8 cellular contexts compared by ENCODE assay signal in genomic region chr10:110857265-110858158, GRCh38. TPM values are rescaled to one million over a fixed set of nuclear protein-coding genes. Genes with fewer than 3 reads are reported as not detected.
DNase-seq lines count a peak whose midpoint lies in the region; ATAC-seq and TF ChIP-seq lines count a peak whose summit lies in the region.

No MANE protein-coding gene starts in this region.

- H2AFZ ChIP-seq in neuron (ENCODE audit: low read depth, low read length), result peak overlapping the region; percentile 3
- H2AFZ ChIP-seq in H9 (ENCODE audit: low read length), result no peak overlapping the region

- H3K56ac ChIP-seq in H9 (ENCODE audit: insufficient read length, low read depth, low read length), result no peak overlapping the region

- H3K4me1 ChIP-seq in neuron (ENCODE audit: insufficient read depth, low read length), result peaks cover 15% of the 10 kb centered on the region
- no peaks in the 10 kb centered on the region for H3K4me1 ChIP-seq in H9 (ENCODE audit: insufficient read depth, low read length)

- H3K23me2 ChIP-seq in H9 (ENCODE audit: insufficient read length, low read depth, low read length, poor library complexity, severe bottlenecking), result no peaks in the 10 kb centered on the region

- H3K79me1 ChIP-seq in H9 (ENCODE audit: insufficient read depth, low read depth, low read length, poor library complexity, severe bottlenecking), result no peaks in the 10 kb centered on the region

- no peak overlapping the region for H3T11ph ChIP-seq in H9 (ENCODE audit: low read length)

- peak overlapping the region; percentile 95 for H3K27ac Mint-ChIP-seq in dendritic cell treated with granulocyte-macrophage colony-stimulating factor and Interleukin-4, amounts not matched to agents 40 ng/mL and 50 ng/mL, for 4 days
- no peak overlapping the region for H3K27ac Mint-ChIP-seq in H9

- H3K9me3 Mint-ChIP-seq in dendritic cell treated with granulocyte-macrophage colony-stimulating factor and Interleukin-4, amounts not matched to agents 40 ng/mL and 50 ng/mL, for 4 days, result no peaks in the 10 kb centered on the region
- 0 out of 5 replicates have a peak, but pooled peaks cover 0 to 2% of the 10 kb centered on the region in 2 experiments for H3K9me3 Mint-ChIP-seq in H9

- H2BK120ac ChIP-seq in H9 (ENCODE audit: low read depth, low read length, poor library complexity, severe bottlenecking), result no peak overlapping the region

- H3K4me2 ChIP-seq in H9 (ENCODE audit: insufficient read depth, insufficient read length, low read length), result no peak overlapping the region

- H3K27ac ChIP-seq in H9 (ENCODE audit: insufficient read length, low read depth, low read length), result no peak overlapping the region

- no peak overlapping the region for H3K14ac ChIP-seq in H9 (ENCODE audit: insufficient read depth, low read length)

- no peak overlapping the region for H4K91ac ChIP-seq in H9 (ENCODE audit: insufficient read length, low read depth, low read length)

- H2BK12ac ChIP-seq in H9 (ENCODE audit: insufficient read length, low read depth, low read length), result no peak overlapping the region

- no peaks in the 10 kb centered on the region for H3K36me3 ChIP-seq in neuron (ENCODE audit: insufficient read depth, low read length)

- no peaks in the 10 kb centered on the region for H4K20me1 ChIP-seq in H9 (ENCODE audit: control insufficient read depth, insufficient read depth, insufficient read length)

- no peaks in the 10 kb centered on the region for H3K36me3 Mint-ChIP-seq in dendritic cell treated with granulocyte-macrophage colony-stimulating factor and Interleukin-4, amounts not matched to agents 40 ng/mL and 50 ng/mL, for 4 days (ENCODE audit: low read depth)
- no peaks in the 10 kb centered on the region for H3K36me3 Mint-ChIP-seq in H9 (ENCODE audit: insufficient read depth in 1 of 3, low read depth in 3 of 3)

- H3K9me3 ChIP-seq in neuron (ENCODE audit: low read length) (no peaks in the 10 kb centered on the region), H9 (ENCODE audit: control insufficient read depth, low read depth, low read length) (no peaks in the 10 kb centered on the region)

- no peak overlapping the region for H4K8ac ChIP-seq in H9 (replicated peaks; ENCODE audit: insufficient read length, low read depth, low read length)

- no peak overlapping the region for H3K4me3 ChIP-seq in neuron (ENCODE audit: low read length)

- H3K23ac ChIP-seq in H9 (ENCODE audit: insufficient read length, low read depth, low read length), result no peak overlapping the region

- H3K27me3 ChIP-seq in neuron (ENCODE audit: insufficient read depth, low read length), result no peaks in the 10 kb centered on the region
- no peaks in the 10 kb centered on the region for H3K27me3 ChIP-seq in H9 (ENCODE audit: insufficient read depth, low read length)

- H3K27me3 Mint-ChIP-seq in dendritic cell treated with granulocyte-macrophage colony-stimulating factor and Interleukin-4, amounts not matched to agents 40 ng/mL and 50 ng/mL, for 4 days, result no peaks in the 10 kb centered on the region
- H3K27me3 Mint-ChIP-seq in H9 (ENCODE audit: low read depth), result peaks cover 2% of the 10 kb centered on the region; the same call in 1 of the 2 replicates

- H3K79me2 ChIP-seq in H9 (ENCODE audit: insufficient read depth, low read length), result no peaks in the 10 kb centered on the region

- H2BK15ac ChIP-seq in H9 (ENCODE audit: low read depth, low read length), result no peak overlapping the region

- peaks cover 62% of the 10 kb centered on the region for H3K4me1 Mint-ChIP-seq in dendritic cell treated with granulocyte-macrophage colony-stimulating factor and Interleukin-4, amounts not matched to agents 40 ng/mL and 50 ng/mL, for 4 days (ENCODE audit: low read depth)
- peaks cover 4 to 7% of the 10 kb centered on the region in 2 experiments for H3K4me1 Mint-ChIP-seq in H9

- H2BK5ac ChIP-seq in H9 (ENCODE audit: insufficient read length, low read length), result no peak overlapping the region

- no peak overlapping the region for H2AK5ac ChIP-seq in H9 (ENCODE audit: insufficient read length, low read length)

- intact Hi-C loops in dendritic cell treated with granulocyte-macrophage colony-stimulating factor and Interleukin-4, amounts not matched to agents 40 ng/mL and 50 ng/mL, for 4 days (cut with micrococcal nuclease), result no loop called here

- H3K18ac ChIP-seq in H9 (ENCODE audit: insufficient read length, low read depth, low read length), result no peak overlapping the region

- no peak overlapping the region for H3K4me3 Mint-ChIP-seq in dendritic cell treated with granulocyte-macrophage colony-stimulating factor and Interleukin-4, amounts not matched to agents 40 ng/mL and 50 ng/mL, for 4 days
- no peak overlapping the region for H3K4me3 Mint-ChIP-seq in H9

- peak; percentile 38 for ATAC-seq in HG02763 (IDR thresholded peaks at IDR 0.05; ENCODE audit: unreplicated experiment)
- no peak for ATAC-seq in GM21526 (IDR thresholded peaks at IDR 0.05; ENCODE audit: low FRiP score, unreplicated experiment)
- ATAC-seq in GM19467 (IDR thresholded peaks at IDR 0.05; ENCODE audit: unreplicated experiment), result no peak

- no peak overlapping the region for H4K5ac ChIP-seq in H9 (ENCODE audit: insufficient read length, low read depth, low read length)

- no CpG with 5 or more reads among the region's 12 CpGs for WGBS in H9 (ENCODE audit: extremely low coverage, insufficient read length, low lambda C conversion rate)

- TF ChIP-seq CTCF in H9 (conservative IDR thresholded peaks at IDR 0.05), result no peak

- DNase-seq in DMS153 treated with DMSO at 0.1 percent for 48 hours (lab: John Stamatoyannopoulos, UW; ENCODE audit: unreplicated experiment), result peak; percentile 85
- peak; percentile 87 for DNase-seq in NCI-H69 (lab: John Stamatoyannopoulos, UW)
- no peak for DNase-seq in H9

- no peak overlapping the region for H3K4ac ChIP-seq in H9 (ENCODE audit: low read depth, low read length)

- no peak overlapping the region for H2BK20ac ChIP-seq in H9 (ENCODE audit: low read depth, low read length, poor library complexity, severe bottlenecking)

- no peak overlapping the region for H3K9ac ChIP-seq in H9 (ENCODE audit: extremely low read depth, insufficient read length, low read length)

RNA-seq across cellular contexts. Expression of gene PDCD4, which starts 14.2 kb away (rescaled TPM):
- total RNA-seq in H9 (2021), result 22.6 and 29.3 TPM in 2 replicates
